In genomic region chr17:75064867-75065561, GRCh38 we compare ENCODE assay signal across 2 cellular contexts.
TF ChIP-seq lines count a peak whose summit lies in the region.

No MANE protein-coding gene starts in this region.

TF ChIP-seq in GM23338, 12 proteins besides CTCF, POLR2A, EP300 and RAD21:
- no peak for TF ChIP-seq POLR2AphosphoS5 (IDR thresholded peaks at IDR 0.05; ENCODE audit: low read depth)
- TF ChIP-seq NANOG (IDR thresholded peaks at IDR 0.05; ENCODE audit: borderline replicate concordance) = no peak
- no peak for TF ChIP-seq CREB1 (CRISPR knock-in tag; IDR thresholded peaks at IDR 0.05; ENCODE audit: low read depth)
- no peak for TF ChIP-seq REST (IDR thresholded peaks at IDR 0.05; ENCODE audit: unreplicated experiment)
- no peak for TF ChIP-seq ETS1 (IDR thresholded peaks at IDR 0.05)
- no peak for TF ChIP-seq ZNF462 (CRISPR knock-in tag; IDR thresholded peaks at IDR 0.05)
- TF ChIP-seq EZH2phosphoT487 (IDR thresholded peaks at IDR 0.05; ENCODE audit: unreplicated experiment) = no peak
- TF ChIP-seq EZH2 (IDR thresholded peaks at IDR 0.05; ENCODE audit: low read depth, unreplicated experiment) = no peak
- no peak for TF ChIP-seq ZNF114 (CRISPR knock-in tag; IDR thresholded peaks at IDR 0.05)
- TF ChIP-seq STAT1 (IDR thresholded peaks at IDR 0.05; ENCODE audit: unreplicated experiment) = no peak
- TF ChIP-seq ZNF331 (CRISPR knock-in tag; IDR thresholded peaks at IDR 0.05; ENCODE audit: low read depth) = no peak
- no peak for TF ChIP-seq JUNB (IDR thresholded peaks at IDR 0.05; ENCODE audit: unreplicated experiment)

TF ChIP-seq in GM12878, 131 proteins besides CTCF, POLR2A, EP300 and RAD21:
- TF ChIP-seq RCOR1 (conservative IDR thresholded peaks at IDR 0.05; ENCODE audit: low read depth, low read length) = no peak
- TF ChIP-seq CHD1 (IDR thresholded peaks at IDR 0.05; ENCODE audit: low read depth, low read length) = no peak
- no peak; the same call in 1 of the 2 replicates for TF ChIP-seq GATAD2B (conservative IDR thresholded peaks at IDR 0.05; ENCODE audit: low read depth)
- no peak for TF ChIP-seq ATF7 (IDR thresholded peaks at IDR 0.05; ENCODE audit: low read depth)
